In the genomic region with DNA sequence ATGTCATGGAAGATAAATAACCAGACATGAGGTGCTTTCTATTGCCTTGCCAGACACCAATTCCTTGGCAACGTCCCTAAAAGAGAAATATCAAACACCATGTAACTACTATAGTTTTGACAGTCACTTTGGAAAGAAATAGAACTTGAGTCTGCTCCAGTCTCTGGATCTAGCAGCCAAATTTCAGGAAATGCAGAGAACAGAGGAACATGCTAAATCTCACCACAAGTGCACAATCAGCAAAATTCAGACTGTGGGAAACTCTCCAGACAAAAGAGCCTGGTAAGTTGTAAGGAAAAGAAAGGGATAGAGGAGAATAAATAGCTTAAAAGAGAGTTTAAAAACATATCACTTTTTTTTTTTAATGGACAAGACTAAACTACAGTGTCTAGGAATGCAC, we compare ENCODE assay signal across 19 cellular contexts. TPM values are rescaled to one million over a fixed set of nuclear protein-coding genes. Genes with fewer than 3 reads are reported as not detected.
A peak's percentile ranks its signal among the peaks of the same experiment; 100 is the strongest.
DNase-seq lines count a peak whose midpoint lies in the region; ATAC-seq and TF ChIP-seq lines count a peak whose summit lies in the region.
"Had no signal": no experiment of that assay in that cellular context is flagged by ENCODE, and none has a peak within 500 bp of the region (broad histone marks: within the 10 kb centered on the region; RNA-seq: fewer than 3 reads in every experiment).

No MANE protein-coding gene starts in this region.

- no peak overlapping the region for H3K56ac ChIP-seq in IMR-90 (ENCODE audit: extremely low read depth, insufficient read depth, low read length)

- H3F3A ChIP-seq in neural progenitor cell (ENCODE audit: low read depth): no peaks in the 10 kb centered on the region

- no peak overlapping the region for H3K14ac ChIP-seq in IMR-90 (replicated peaks; ENCODE audit: low read depth, low read length)

- H3K4me3 Mint-ChIP-seq in neural progenitor cell: no peak overlapping the region
- H3K4me3 Mint-ChIP-seq: B cell; CD4-positive, CD25-positive, alpha-beta regulatory T cell; CD8-positive, alpha-beta T cell; H9; HFFc6 had no signal

- H3K79me1 ChIP-seq in IMR-90 (ENCODE audit: low read depth in 1 of 2, low read length in 2 of 2): no peaks in the 10 kb centered on the region

- no peak overlapping the region for H3K4ac ChIP-seq in IMR-90 (ENCODE audit: low read depth, low read length)

- H2BK120ac ChIP-seq in IMR-90 (ENCODE audit: low read depth, low read length): no peak overlapping the region

- ATAC-seq in IMR-90 (ENCODE audit: low read depth): no peak
- ATAC-seq: CD8-positive, alpha-beta T cell had no signal

- no peak overlapping the region for H2BK15ac ChIP-seq in IMR-90 (ENCODE audit: low read depth, low read length)

- no peaks in the 10 kb centered on the region for H3K4me1 ChIP-seq in IMR-90 (ENCODE audit: control insufficient read depth, insufficient read depth, low read length)
- H3K4me1 ChIP-seq in neural progenitor cell: no peaks in the 10 kb centered on the region
- H3K4me1 ChIP-seq: BLaER1, Caco-2 had no signal

- no peak for TF ChIP-seq RAD21 in IMR-90 (IDR thresholded peaks at IDR 0.05; ENCODE audit: low read length)

- H2AK9ac ChIP-seq in IMR-90 (replicated peaks; ENCODE audit: low read depth, low read length, poor library complexity): no peak overlapping the region

- dilution Hi-C loops in IMR-90 (cut with HindIII; ENCODE audit: low sequenced_read_pairs, unreplicated experiment): no loop called here

- POLR2A ChIA-PET in IMR-90 (lab: Charles Lee; ENCODE audit: unreplicated experiment): no interaction called here

- H3K27me3 ChIP-seq in IMR-90 (ENCODE audit: control insufficient read depth, insufficient read depth, low read length) (no peaks in the 10 kb centered on the region; the same call in 1 of the 2 replicates), neural progenitor cell (no peaks in the 10 kb centered on the region)
- H3K27me3 ChIP-seq: BLaER1 had no signal

- H2AFZ ChIP-seq in IMR-90 (replicated peaks; ENCODE audit: low read length, poor library complexity) (no peak overlapping the region), neural progenitor cell (replicated peaks) (no peak overlapping the region)
- H2AFZ ChIP-seq: GM23248 had no signal

- no CpG with 5 or more reads among the region's 1 CpG for WGBS in IMR-90 (ENCODE audit: extremely low coverage in 2 of 2, insufficient read length in 1 of 2), 2 experiments

- H2BK20ac ChIP-seq in IMR-90 (ENCODE audit: low read depth, low read length): no peak overlapping the region

- H3K27ac Mint-ChIP-seq in neural progenitor cell: no peak overlapping the region
- H3K27ac Mint-ChIP-seq: B cell; CD4-positive, CD25-positive, alpha-beta regulatory T cell; CD8-positive, alpha-beta T cell; H9; HFFc6 had no signal

- H3K9me3 ChIP-seq in IMR-90 (ENCODE audit: control insufficient read depth, insufficient read depth, low read length) (peaks cover 7% of the 10 kb centered on the region; the same call in 1 of the 2 replicates), neural progenitor cell (ENCODE audit: low read depth) (peaks cover 5% of the 10 kb centered on the region)
- H3K9me3 ChIP-seq: BLaER1 had no signal

- H3K9me1 ChIP-seq in IMR-90 (ENCODE audit: insufficient read depth, low read length): no peaks in the 10 kb centered on the region

- TF ChIP-seq POLR2A in IMR-90 (IDR thresholded peaks at IDR 0.05; ENCODE audit: low read depth, low read length): no peak

- H3K4me3 ChIP-seq in IMR-90 (ENCODE audit: insufficient read depth, low read depth, low read length) (no peak overlapping the region), astrocyte of the cerebellum (ENCODE audit: low read depth, low read length) (no peak overlapping the region), fibroblast of the aortic adventitia (ENCODE audit: low read depth, low read length) (no peak overlapping the region), neural progenitor cell (no peak overlapping the region)
- H3K4me3 ChIP-seq: BLaER1, GM23248 had no signal

- H3K9ac ChIP-seq in IMR-90 (ENCODE audit: low read depth, low read length) (no peak overlapping the region), neural progenitor cell (no peak overlapping the region)
- H3K9ac ChIP-seq: BLaER1, GM23248 had no signal

- no peak overlapping the region for H4K91ac ChIP-seq in IMR-90 (ENCODE audit: insufficient read depth, low read depth, low read length)

- H3K36me3 ChIP-seq in IMR-90 (ENCODE audit: control insufficient read depth, insufficient read depth, low read length) (no peaks in the 10 kb centered on the region), neural progenitor cell (no peaks in the 10 kb centered on the region)
- H3K36me3 ChIP-seq: BLaER1 had no signal

- H4K20me1 ChIP-seq in IMR-90 (ENCODE audit: insufficient read depth, low read length): no peaks in the 10 kb centered on the region
- H4K20me1 ChIP-seq in neural progenitor cell (ENCODE audit: low read depth): no peaks in the 10 kb centered on the region
- H4K20me1 ChIP-seq: BLaER1 had no signal

- no peak overlapping the region for H4K8ac ChIP-seq in IMR-90 (ENCODE audit: low read depth in 2 of 2, low read length in 2 of 2)

- DNase-seq in IMR-90: no peak
- peak; percentile 5 to 50 for DNase-seq in NCI-H446 (lab: John Stamatoyannopoulos, UW)
- DNase-seq in astrocyte of the cerebellum (ENCODE audit: low read depth): peak; percentile 5
- peak; percentile 34 for DNase-seq in fibroblast of the aortic adventitia (ENCODE audit: low read depth)
- no peak for DNase-seq in neural progenitor cell (ENCODE audit: low spot score)
- no peak for DNase-seq in posterior vena cava (ENCODE audit: low spot score)
- no peak for DNase-seq in iPS-NIHi11 (ENCODE audit: low spot score)
- DNase-seq in cerebellum (ENCODE audit: low spot score): no peak
- DNase-seq: Caco-2; CD4-positive, CD25-positive, alpha-beta regulatory T cell; CD8-positive, alpha-beta T cell; DMS153; DND-41; GM23248; H9; HFFc6 had no signal

- H3K4me1 Mint-ChIP-seq in neural progenitor cell: peaks cover 18% of the 10 kb centered on the region
- H3K4me1 Mint-ChIP-seq: B cell; CD4-positive, CD25-positive, alpha-beta regulatory T cell had no signal

- no peak overlapping the region for H3K18ac ChIP-seq in IMR-90 (ENCODE audit: low read depth, low read length)

- CTCF ChIA-PET in IMR-90 (lab: Yijun Ruan, JAX): no interaction called here

- no peak overlapping the region for H4K5ac ChIP-seq in IMR-90 (ENCODE audit: low read depth, low read length)

- no peak overlapping the region for H3K23ac ChIP-seq in IMR-90 (ENCODE audit: low read depth, low read length)

- no peak for TF ChIP-seq CTCF in IMR-90 (conservative IDR thresholded peaks at IDR 0.05; ENCODE audit: low read depth, low read length)
- TF ChIP-seq CTCF in astrocyte of the cerebellum (IDR thresholded peaks at IDR 0.05; ENCODE audit: low read depth, low read length, missing control alignments): no peak
- no peak for TF ChIP-seq CTCF in fibroblast of the aortic adventitia (IDR thresholded peaks at IDR 0.05; ENCODE audit: insufficient read depth, low read length)
- no peak for TF ChIP-seq CTCF in neural progenitor cell (IDR thresholded peaks at IDR 0.05)

- no peak overlapping the region for H2BK5ac ChIP-seq in IMR-90 (ENCODE audit: low read depth, low read length, poor library complexity, severe bottlenecking)

- H3K9me3 Mint-ChIP-seq in neural progenitor cell: peaks cover 18% of the 10 kb centered on the region

- no TSS peak for BruUV-seq in IMR-90 (replicated peaks; lab: Mats Ljungman, UMichigan)

- peaks cover 2% of the 10 kb centered on the region for H3K27me3 Mint-ChIP-seq in neural progenitor cell (ENCODE audit: insufficient read depth, low read depth)

- intact Hi-C loops in IMR-90 (cut with micrococcal nuclease): no loop called here
- intact Hi-C loops in posterior vena cava (cut with DNase I): no loop called here

- in situ Hi-C loops in IMR-90 (cut with MboI; ENCODE audit: low sequenced_read_pairs) (no loop called here), astrocyte of the cerebellum (cut with HindIII; ENCODE audit: low sequenced_read_pairs) (no loop called here)

- peaks cover 2% of the 10 kb centered on the region for H3K36me3 Mint-ChIP-seq in neural progenitor cell
- H3K36me3 Mint-ChIP-seq: CD4-positive, CD25-positive, alpha-beta regulatory T cell; CD8-positive, alpha-beta T cell had no signal

- H2AK5ac ChIP-seq in IMR-90 (ENCODE audit: low read depth, low read length): no peak overlapping the region

- H3K4me2 ChIP-seq in IMR-90 (ENCODE audit: low read depth, low read length) (no peak overlapping the region), neural progenitor cell (no peak overlapping the region)
- H3K4me2 ChIP-seq: BLaER1 had no signal

- no peaks in the 10 kb centered on the region for H3K79me2 ChIP-seq in neural progenitor cell (ENCODE audit: low read depth)

- H3K27ac ChIP-seq in IMR-90 (ENCODE audit: insufficient read depth, low read length) (no peak overlapping the region), neural progenitor cell (no peak overlapping the region)
- H3K27ac ChIP-seq: BLaER1, C4-2B, GM23248 had no signal

TF ChIP-seq in IMR-90, 13 proteins besides CTCF, POLR2A, EP300 and RAD21:
- TF ChIP-seq NFE2L2 (IDR thresholded peaks at IDR 0.05; ENCODE audit: low read depth, low read length) (no peak), MAFK (IDR thresholded peaks at IDR 0.05; ENCODE audit: low read depth, low read length) (peak; percentile 89), CHD1 (IDR thresholded peaks at IDR 0.05; ENCODE audit: low read depth, low read length) (no peak)
TF ChIP-seq in IMR-90: peak in this region for 1.

RNA-seq across cellular contexts. Expression of a gene that starts 28.4 kb away (rescaled TPM):
- total RNA-seq in IMR-90 (2012; rRNA removed) (40.0 and 41.4 TPM in 2 replicates), fibroblast of the aortic adventitia (ENCODE audit: low replicate concordance) (30.1 and 30.8 TPM in 2 replicates), neural progenitor cell (ENCODE audit: low replicate concordance) (6.0 and 8.3 TPM in 2 replicates), posterior vena cava (10 to 100 TPM; 24.9 to 36.1 TPM), cerebellum (137 TPM)
- 18.5 and 20.6 TPM in 2 replicates for polyA plus RNA-seq in IMR-90 (2012; rRNA removed)
- 3.9 and 6.7 TPM in 2 replicates for polyA plus RNA-seq in IMR-90 (2012; cell fraction: cytosol; rRNA removed)
- 14.4 and 33.2 TPM in 2 replicates for polyA plus RNA-seq in IMR-90 (2012; cell fraction: nucleus; rRNA removed; ENCODE audit: low replicate concordance)

Comparison
In these comparisons a context has a peak if more than half of its experiments do, and no peak if none do; other contexts are left out.
1. DNase-seq: peak in NCI-H446 (2 of 2), astrocyte of the cerebellum (single experiment) and fibroblast of the aortic adventitia (single experiment); none in IMR-90 (single experiment), neural progenitor cell (single experiment), posterior vena cava (single experiment), iPS-NIHi11 (single experiment) and cerebellum (single experiment).